9 cellular contexts compared by ENCODE assay signal in the genomic region with DNA sequence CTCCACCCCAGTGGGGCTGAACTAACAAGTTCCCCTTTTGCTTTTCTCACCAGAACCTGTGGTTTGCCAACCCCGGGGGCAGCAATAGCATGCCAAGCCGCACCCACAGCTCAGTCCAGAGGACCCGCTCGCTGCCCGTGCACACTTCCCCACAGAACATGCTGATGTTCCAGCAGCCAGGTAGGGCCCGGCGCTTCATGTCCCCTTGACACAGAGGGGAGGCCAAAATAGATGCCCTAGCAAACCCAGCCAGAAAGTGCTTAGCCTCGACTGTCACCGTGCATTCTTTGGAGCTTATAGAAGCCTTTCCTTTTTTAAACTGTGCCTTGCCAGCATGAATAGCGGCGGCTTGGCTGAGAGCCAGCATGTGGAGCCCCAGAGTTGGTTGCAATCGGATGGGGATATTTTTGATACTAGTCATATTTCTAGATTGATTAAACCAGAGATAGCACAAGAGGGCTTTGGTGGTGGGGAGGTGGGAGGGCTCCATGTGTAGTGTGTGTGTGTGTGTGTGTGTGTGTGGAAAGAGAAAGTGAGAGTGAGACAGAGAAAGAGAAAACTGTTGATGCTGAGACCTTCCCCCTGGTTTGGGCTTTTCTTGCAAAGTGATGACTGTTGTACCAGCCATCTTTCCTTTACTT.
DNase-seq lines count a peak whose midpoint lies in the region; ATAC-seq and TF ChIP-seq lines count a peak whose summit lies in the region.
"Had no signal": no experiment of that assay in that cellular context is flagged by ENCODE, and none has a peak within 500 bp of the region (broad histone marks: within the 10 kb centered on the region; RNA-seq: fewer than 3 reads in every experiment).

No MANE protein-coding gene starts in this region.

- no CpG with 5 or more reads among the region's 12 CpGs for WGBS in trophoblast cell (ENCODE audit: extremely low coverage, insufficient coverage, insufficient read length)

- no peak overlapping the region for H2BK120ac ChIP-seq in trophoblast cell (ENCODE audit: insufficient read depth, low read length, poor library complexity)

- intact Hi-C loops in OCI-LY7 (cut with micrococcal nuclease; ENCODE audit: unreplicated experiment), result loop anchor here (10.0 kb wide), 1 partner anchor 412 kb away; no protein-coding TSS in a partner anchor

- H3K9me3 ChIP-seq in OCI-LY7 (ENCODE audit: low read length) (no peaks in the 10 kb centered on the region), trophoblast cell (ENCODE audit: insufficient read depth, low read depth, low read length) (no peaks in the 10 kb centered on the region)

- no peak overlapping the region for H2AK5ac ChIP-seq in trophoblast cell (ENCODE audit: low read length)

- H3K4me1 ChIP-seq in OCI-LY7 (ENCODE audit: insufficient read depth, low read length, poor library complexity, severe bottlenecking) (peaks cover 9% of the 10 kb centered on the region), trophoblast cell (ENCODE audit: control insufficient read depth in 1 of 2, insufficient read depth in 2 of 2, low read length in 2 of 2) (peaks cover 5 to 10% of the 10 kb centered on the region in 2 experiments)

- H3K4me2 ChIP-seq in OCI-LY7 (ENCODE audit: low read length) (peak overlapping the region; percentile 47), trophoblast cell (ENCODE audit: low read length) (no peak overlapping the region)

- peak overlapping the region; percentile 18 for H3K4me3 ChIP-seq in OCI-LY7 (ENCODE audit: low read depth, low read length, poor library complexity, severe bottlenecking)
- no peak overlapping the region for H3K4me3 ChIP-seq in trophoblast cell (ENCODE audit: low read depth, low read length)

- H3K27ac ChIP-seq in OCI-LY7 (ENCODE audit: low read depth, low read length, poor library complexity, severe bottlenecking) (no peak overlapping the region), trophoblast cell (ENCODE audit: low read depth, low read length) (no peak overlapping the region)
- H3K27ac ChIP-seq: 22Rv1 had no signal

- BruUV-seq in OCI-LY7 (replicated peaks; lab: Mats Ljungman, UMichigan), result no TSS peak

- H4K12ac ChIP-seq in trophoblast cell (ENCODE audit: low read depth, low read length), result no peak overlapping the region

- no peak overlapping the region for H3K23ac ChIP-seq in trophoblast cell (ENCODE audit: low read length)

- no peak overlapping the region for H3K18ac ChIP-seq in trophoblast cell (ENCODE audit: low read length)

- H4K91ac ChIP-seq in trophoblast cell (ENCODE audit: low read depth, low read length), result no peak overlapping the region

- H3K27me3 ChIP-seq in trophoblast cell (ENCODE audit: insufficient read depth, low read length), result no peaks in the 10 kb centered on the region

- DNase-seq in DMS 273 (lab: John Stamatoyannopoulos, UW; ENCODE audit: unreplicated experiment), result peak; percentile 23
- DNase-seq in DMS 273 treated with DMSO at 0.1 percent for 48 hours (lab: John Stamatoyannopoulos, UW), result no peak
- no peak for DNase-seq in OCI-LY7 (ENCODE audit: low spot score)
- DNase-seq in activated gamma-delta T cell treated with anti-CD3 and anti-CD28 coated beads, Interleukin-2, amount 50 U/mL, for 16 hours (ENCODE audit: low read depth), result peak; percentile 30
- peak; percentile 72 for DNase-seq in iris pigment epithelial cell (ENCODE audit: low read depth)
- peak; percentile 17 to 20 for DNase-seq in stimulated activated CD8-positive, alpha-beta memory T cell treated with anti-CD3 and anti-CD28 coated beads, Interleukin-7, amount 100 ng/mL, for 4 hours (ENCODE audit: low read depth in 2 of 2)
- no peak for DNase-seq in trophoblast cell

- no peaks in the 10 kb centered on the region for H3K9me2 ChIP-seq in OCI-LY7 (ENCODE audit: insufficient read depth, low read length)

- no peaks in the 10 kb centered on the region for H3K36me3 ChIP-seq in OCI-LY7 (ENCODE audit: insufficient read depth, low read length)
- peaks cover 40 to 66% of the 10 kb centered on the region in 2 experiments for H3K36me3 ChIP-seq in trophoblast cell (ENCODE audit: control insufficient read depth in 1 of 2, insufficient read depth in 2 of 2, low read length in 2 of 2)

- CTCF ChIA-PET in OCI-LY7 (lab: Charles Lee; ENCODE audit: unreplicated experiment), result interaction anchor here (1.1 kb wide), 1 partner anchor 9 kb away, joined by 3 read pairs; no protein-coding TSS in a partner anchor

- no peak overlapping the region for H3K9ac ChIP-seq in trophoblast cell (ENCODE audit: low read length)

- peaks cover 10% of the 10 kb centered on the region; the same call in 1 of the 2 replicates for H4K20me1 ChIP-seq in OCI-LY7 (ENCODE audit: insufficient read depth, low read length)

- ATAC-seq in GM21528 (IDR thresholded peaks at IDR 0.05; ENCODE audit: low FRiP score, unreplicated experiment), result no peak

- peak overlapping the region; percentile 50; the same call in 1 of the 2 replicates for H2AFZ ChIP-seq in OCI-LY7 (ENCODE audit: low read length)
- no peak overlapping the region for H2AFZ ChIP-seq in trophoblast cell (ENCODE audit: insufficient read depth, low read length, poor library complexity)

- peaks cover 4% of the 10 kb centered on the region for H3K79me1 ChIP-seq in trophoblast cell (ENCODE audit: low read length)

- H4K8ac ChIP-seq in trophoblast cell (ENCODE audit: low read depth, low read length), result no peak overlapping the region

- H3K14ac ChIP-seq in trophoblast cell (ENCODE audit: low read length), result no peak overlapping the region

- no peak overlapping the region for H3K4ac ChIP-seq in trophoblast cell (ENCODE audit: low read depth, low read length)

- no peak overlapping the region for H2BK5ac ChIP-seq in trophoblast cell (ENCODE audit: low read depth, low read length, poor library complexity)

- H3K79me2 ChIP-seq in OCI-LY7 (ENCODE audit: insufficient read depth, low read depth, low read length) (no peaks in the 10 kb centered on the region), trophoblast cell (ENCODE audit: control insufficient read depth, insufficient read depth, low read length, poor library complexity) (no peaks in the 10 kb centered on the region)

- no peak overlapping the region for H2BK12ac ChIP-seq in trophoblast cell (ENCODE audit: low read length)

- TF ChIP-seq CTCF in OCI-LY7 (conservative IDR thresholded peaks at IDR 0.05; ENCODE audit: low read length), result no peak

- POLR2A ChIA-PET in OCI-LY7 (lab: Charles Lee), result interaction anchor here (0.6 kb wide), 1 partner anchor 404 kb away, joined by 8 read pairs; no protein-coding TSS in a partner anchor

Comparison
In these comparisons a context has a peak if more than half of its experiments do, and no peak if none do; other contexts are left out.
1. DNase-seq: peak in DMS 273 (single experiment), activated gamma-delta T cell treated with anti-CD3 and anti-CD28 coated beads, Interleukin-2, amount 50 U/mL, for 16 hours (single experiment), iris pigment epithelial cell (single experiment) and stimulated activated CD8-positive, alpha-beta memory T cell treated with anti-CD3 and anti-CD28 coated beads, Interleukin-7, amount 100 ng/mL, for 4 hours (2 of 2); none in DMS 273 treated with DMSO at 0.1 percent for 48 hours (single experiment), OCI-LY7 (single experiment) and trophoblast cell (0 of 2).